In the genomic region with DNA sequence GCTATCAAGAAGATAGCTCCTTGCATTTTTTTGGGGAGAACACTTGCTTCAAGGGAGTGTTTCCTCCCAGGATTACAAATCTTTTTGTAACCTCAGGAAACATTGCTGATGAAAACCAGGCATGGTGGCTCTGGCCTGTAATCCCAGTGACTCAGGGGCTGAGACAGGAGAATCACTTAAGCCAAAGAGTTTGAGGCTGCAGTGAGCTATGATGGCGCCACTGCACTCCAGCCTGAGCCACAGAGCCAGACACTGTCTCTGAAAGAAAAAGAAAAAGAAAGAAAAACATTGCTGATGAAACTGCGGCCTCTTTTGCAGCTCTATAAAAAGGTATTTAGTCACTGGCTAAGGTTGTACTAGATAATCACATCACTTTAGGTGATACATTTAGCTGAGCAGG, we compare ENCODE assay signal across 9 cellular contexts. TPM values are rescaled to one million over a fixed set of nuclear protein-coding genes. Genes with fewer than 3 reads are reported as not detected.
DNase-seq lines count a peak whose midpoint lies in the region; ATAC-seq, FAIRE-seq and TF ChIP-seq lines count a peak whose summit lies in the region.
"Had no signal": no experiment of that assay in that cellular context is flagged by ENCODE, and none has a peak within 500 bp of the region (broad histone marks: within the 10 kb centered on the region; RNA-seq: fewer than 3 reads in every experiment).

No MANE protein-coding gene starts in this region.

- TF ChIP-seq POLR2A in vagina (IDR thresholded peaks at IDR 0.05) = no peak

- H3K27me3 Mint-ChIP-seq in stimulated activated naive CD8-positive, alpha-beta T cell treated with anti-CD3 and anti-CD28 coated beads, Interleukin-15, Interleukin-2, amounts not matched to agents 100 ng/mL and 50 ng/mL, for 24 hours = no peaks in the 10 kb centered on the region
- H3K27me3 Mint-ChIP-seq in T-helper 17 cell = no peaks in the 10 kb centered on the region
- H3K27me3 Mint-ChIP-seq: activated B cell treated with CpG ODN at 0.5 μM for 24 hours had no signal

- H3K36me3 Mint-ChIP-seq in stimulated activated naive CD8-positive, alpha-beta T cell treated with anti-CD3 and anti-CD28 coated beads, Interleukin-15, Interleukin-2, amounts not matched to agents 100 ng/mL and 50 ng/mL, for 24 hours (ENCODE audit: low read depth) = no peaks in the 10 kb centered on the region
- no peaks in the 10 kb centered on the region for H3K36me3 Mint-ChIP-seq in T-helper 17 cell (ENCODE audit: low read depth)

- no peak for TF ChIP-seq CTCF in vagina (IDR thresholded peaks at IDR 0.05)

- no peak overlapping the region for H3K4me3 Mint-ChIP-seq in stimulated activated naive CD8-positive, alpha-beta T cell treated with anti-CD3 and anti-CD28 coated beads, Interleukin-15, Interleukin-2, amounts not matched to agents 100 ng/mL and 50 ng/mL, for 24 hours
- peak overlapping the region; percentile 72 for H3K4me3 Mint-ChIP-seq in T-helper 17 cell
- H3K4me3 Mint-ChIP-seq: activated B cell treated with CpG ODN at 0.5 μM for 24 hours had no signal

- H3K36me3 ChIP-seq in vagina = no peaks in the 10 kb centered on the region

- peak overlapping the region; percentile 99 for H3K27ac ChIP-seq in vagina

- no peak for DNase-seq in stimulated activated naive CD8-positive, alpha-beta T cell treated with anti-CD3 and anti-CD28 coated beads, Interleukin-15, Interleukin-2, amounts not matched to agents 100 U/mL and 50 U/mL, for 24 hours
- DNase-seq in T-helper 17 cell = no peak
- peak; percentile 85 for DNase-seq in islet precursor cell
- DNase-seq in vagina (ENCODE audit: extremely low spot score in 2 of 2) = no peak
- DNase-seq in cerebellum (ENCODE audit: low spot score) = no peak
- no peak for DNase-seq in GM19239 (ENCODE audit: insufficient read length, low spot score)
- DNase-seq: activated B cell treated with CpG ODN at 0.5 μM for 24 hours had no signal

- no peak for FAIRE-seq in GM19239 (lab: Jason Lieb, UNC)

- H3K9me3 Mint-ChIP-seq in stimulated activated naive CD8-positive, alpha-beta T cell treated with anti-CD3 and anti-CD28 coated beads, Interleukin-15, Interleukin-2, amounts not matched to agents 100 ng/mL and 50 ng/mL, for 24 hours = no peaks in the 10 kb centered on the region

- no peak for ATAC-seq in stimulated activated naive CD8-positive, alpha-beta T cell treated with anti-CD3 and anti-CD28 coated beads, Interleukin-15, Interleukin-2, amounts not matched to agents 100 U/mL and 50 U/mL, for 24 hours
- ATAC-seq in T-helper 17 cell (no peak), HG03039 (IDR thresholded peaks at IDR 0.05; ENCODE audit: unreplicated experiment) (no peak)

- no peak overlapping the region for H3K4me3 ChIP-seq in vagina

- H3K9me3 ChIP-seq in T-helper 17 cell (ENCODE audit: control insufficient read depth, low read length, poor library complexity, severe bottlenecking) (no peaks in the 10 kb centered on the region), vagina (peaks cover 8% of the 10 kb centered on the region)

- intact Hi-C loops in vagina (cut with DNase I) = no loop called here

- peaks cover 16% of the 10 kb centered on the region for H3K4me1 ChIP-seq in vagina

- H3K27ac Mint-ChIP-seq in stimulated activated naive CD8-positive, alpha-beta T cell treated with anti-CD3 and anti-CD28 coated beads, Interleukin-15, Interleukin-2, amounts not matched to agents 100 ng/mL and 50 ng/mL, for 24 hours = peak overlapping the region; percentile 74
- H3K27ac Mint-ChIP-seq in T-helper 17 cell = no peak overlapping the region

- H3K27me3 ChIP-seq in vagina = no peaks in the 10 kb centered on the region

- peaks cover 26% of the 10 kb centered on the region for H3K4me1 Mint-ChIP-seq in stimulated activated naive CD8-positive, alpha-beta T cell treated with anti-CD3 and anti-CD28 coated beads, Interleukin-15, Interleukin-2, amounts not matched to agents 100 ng/mL and 50 ng/mL, for 24 hours (ENCODE audit: low read depth)
- peaks cover 21% of the 10 kb centered on the region for H3K4me1 Mint-ChIP-seq in T-helper 17 cell

RNA-seq across cellular contexts. Expression of a gene that starts 7.3 kb away (rescaled TPM):
- 1,000 to 10,000 TPM; 3,182 to 3,922 TPM for total RNA-seq in T-helper 17 cell
- total RNA-seq in vagina = 19,908 TPM
- total RNA-seq in cerebellum = 40,842 TPM

RNA-seq across cellular contexts. Expression of a gene that starts 18.7 kb away (rescaled TPM):
- total RNA-seq in T-helper 17 cell (10 to 100 TPM; 52.4 to 55.9 TPM), vagina (31.9 TPM), cerebellum (17.2 TPM)
